Comparison of ENCODE assay signal across 1 cellular context in genomic region chr2:235644191-235644590, GRCh38.
TF ChIP-seq lines count a peak whose summit lies in the region.

No MANE protein-coding gene starts in this region.

TF ChIP-seq in GM23338, 12 proteins besides CTCF, POLR2A, EP300 and RAD21:
- TF ChIP-seq ZNF331 (CRISPR knock-in tag; IDR thresholded peaks at IDR 0.05; ENCODE audit: low read depth) (no peak), REST (IDR thresholded peaks at IDR 0.05; ENCODE audit: unreplicated experiment) (no peak), NANOG (IDR thresholded peaks at IDR 0.05; ENCODE audit: borderline replicate concordance) (no peak), STAT1 (IDR thresholded peaks at IDR 0.05; ENCODE audit: unreplicated experiment) (no peak), JUNB (IDR thresholded peaks at IDR 0.05; ENCODE audit: unreplicated experiment) (no peak), EZH2phosphoT487 (IDR thresholded peaks at IDR 0.05; ENCODE audit: unreplicated experiment) (no peak)
- TF ChIP-seq, protein P1, sequence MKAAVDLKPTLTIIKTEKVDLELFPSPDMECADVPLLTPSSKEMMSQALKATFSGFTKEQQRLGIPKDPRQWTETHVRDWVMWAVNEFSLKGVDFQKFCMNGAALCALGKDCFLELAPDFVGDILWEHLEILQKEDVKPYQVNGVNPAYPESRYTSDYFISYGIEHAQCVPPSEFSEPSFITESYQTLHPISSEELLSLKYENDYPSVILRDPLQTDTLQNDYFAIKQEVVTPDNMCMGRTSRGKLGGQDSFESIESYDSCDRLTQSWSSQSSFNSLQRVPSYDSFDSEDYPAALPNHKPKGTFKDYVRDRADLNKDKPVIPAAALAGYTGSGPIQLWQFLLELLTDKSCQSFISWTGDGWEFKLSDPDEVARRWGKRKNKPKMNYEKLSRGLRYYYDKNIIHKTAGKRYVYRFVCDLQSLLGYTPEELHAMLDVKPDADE (IDR thresholded peaks at IDR 0.05): no peak
- TF ChIP-seq, protein P2, sequence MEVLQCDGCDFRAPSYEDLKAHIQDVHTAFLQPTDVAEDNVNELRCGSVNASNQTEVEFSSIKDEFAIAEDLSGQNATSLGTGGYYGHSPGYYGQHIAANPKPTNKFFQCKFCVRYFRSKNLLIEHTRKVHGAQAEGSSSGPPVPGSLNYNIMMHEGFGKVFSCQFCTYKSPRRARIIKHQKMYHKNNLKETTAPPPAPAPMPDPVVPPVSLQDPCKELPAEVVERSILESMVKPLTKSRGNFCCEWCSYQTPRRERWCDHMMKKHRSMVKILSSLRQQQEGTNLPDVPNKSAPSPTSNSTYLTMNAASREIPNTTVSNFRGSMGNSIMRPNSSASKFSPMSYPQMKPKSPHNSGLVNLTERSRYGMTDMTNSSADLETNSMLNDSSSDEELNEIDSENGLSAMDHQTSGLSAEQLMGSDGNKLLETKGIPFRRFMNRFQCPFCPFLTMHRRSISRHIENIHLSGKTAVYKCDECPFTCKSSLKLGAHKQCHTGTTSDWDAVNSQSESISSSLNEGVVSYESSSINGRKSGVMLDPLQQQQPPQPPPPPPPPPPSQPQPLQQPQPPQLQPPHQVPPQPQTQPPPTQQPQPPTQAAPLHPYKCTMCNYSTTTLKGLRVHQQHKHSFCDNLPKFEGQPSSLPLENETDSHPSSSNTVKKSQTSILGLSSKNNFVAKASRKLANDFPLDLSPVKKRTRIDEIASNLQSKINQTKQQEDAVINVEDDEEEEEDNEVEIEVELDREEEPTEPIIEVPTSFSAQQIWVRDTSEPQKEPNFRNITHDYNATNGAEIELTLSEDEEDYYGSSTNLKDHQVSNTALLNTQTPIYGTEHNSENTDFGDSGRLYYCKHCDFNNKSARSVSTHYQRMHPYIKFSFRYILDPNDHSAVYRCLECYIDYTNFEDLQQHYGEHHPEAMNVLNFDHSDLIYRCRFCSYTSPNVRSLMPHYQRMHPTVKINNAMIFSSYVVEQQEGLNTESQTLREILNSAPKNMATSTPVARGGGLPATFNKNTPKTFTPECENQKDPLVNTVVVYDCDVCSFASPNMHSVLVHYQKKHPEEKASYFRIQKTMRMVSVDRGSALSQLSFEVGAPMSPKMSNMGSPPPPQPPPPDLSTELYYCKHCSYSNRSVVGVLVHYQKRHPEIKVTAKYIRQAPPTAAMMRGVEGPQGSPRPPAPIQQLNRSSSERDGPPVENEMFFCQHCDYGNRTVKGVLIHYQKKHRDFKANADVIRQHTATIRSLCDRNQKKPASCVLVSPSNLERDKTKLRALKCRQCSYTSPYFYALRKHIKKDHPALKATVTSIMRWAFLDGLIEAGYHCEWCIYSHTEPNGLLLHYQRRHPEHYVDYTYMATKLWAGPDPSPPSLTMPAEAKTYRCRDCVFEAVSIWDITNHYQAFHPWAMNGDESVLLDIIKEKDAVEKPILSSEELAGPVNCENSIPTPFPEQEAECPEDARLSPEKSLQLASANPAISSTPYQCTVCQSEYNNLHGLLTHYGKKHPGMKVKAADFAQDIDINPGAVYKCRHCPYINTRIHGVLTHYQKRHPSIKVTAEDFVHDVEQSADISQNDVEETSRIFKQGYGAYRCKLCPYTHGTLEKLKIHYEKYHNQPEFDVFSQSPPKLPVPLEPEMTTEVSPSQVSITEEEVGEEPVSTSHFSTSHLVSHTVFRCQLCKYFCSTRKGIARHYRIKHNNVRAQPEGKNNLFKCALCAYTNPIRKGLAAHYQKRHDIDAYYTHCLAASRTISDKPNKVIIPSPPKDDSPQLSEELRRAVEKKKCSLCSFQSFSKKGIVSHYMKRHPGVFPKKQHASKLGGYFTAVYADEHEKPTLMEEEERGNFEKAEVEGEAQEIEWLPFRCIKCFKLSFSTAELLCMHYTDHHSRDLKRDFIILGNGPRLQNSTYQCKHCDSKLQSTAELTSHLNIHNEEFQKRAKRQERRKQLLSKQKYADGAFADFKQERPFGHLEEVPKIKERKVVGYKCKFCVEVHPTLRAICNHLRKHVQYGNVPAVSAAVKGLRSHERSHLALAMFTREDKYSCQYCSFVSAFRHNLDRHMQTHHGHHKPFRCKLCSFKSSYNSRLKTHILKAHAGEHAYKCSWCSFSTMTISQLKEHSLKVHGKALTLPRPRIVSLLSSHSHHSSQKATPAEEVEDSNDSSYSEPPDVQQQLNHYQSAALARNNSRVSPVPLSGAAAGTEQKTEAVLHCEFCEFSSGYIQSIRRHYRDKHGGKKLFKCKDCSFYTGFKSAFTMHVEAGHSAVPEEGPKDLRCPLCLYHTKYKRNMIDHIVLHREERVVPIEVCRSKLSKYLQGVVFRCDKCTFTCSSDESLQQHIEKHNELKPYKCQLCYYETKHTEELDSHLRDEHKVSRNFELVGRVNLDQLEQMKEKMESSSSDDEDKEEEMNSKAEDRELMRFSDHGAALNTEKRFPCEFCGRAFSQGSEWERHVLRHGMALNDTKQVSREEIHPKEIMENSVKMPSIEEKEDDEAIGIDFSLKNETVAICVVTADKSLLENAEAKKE (CRISPR knock-in tag; IDR thresholded peaks at IDR 0.05): no peak
